In genomic region chr3:185555948-185556347, GRCh38 we compare ENCODE assay signal across 22 cellular contexts. TPM values are rescaled to one million over a fixed set of nuclear protein-coding genes. Genes with fewer than 3 reads are reported as not detected.
DNase-seq lines count a peak whose midpoint lies in the region; ATAC-seq, FAIRE-seq and TF ChIP-seq lines count a peak whose summit lies in the region.
"Had no signal": no experiment of that assay in that cellular context is flagged by ENCODE, and none has a peak within 500 bp of the region (broad histone marks: within the 10 kb centered on the region; RNA-seq: fewer than 3 reads in every experiment).

No MANE protein-coding gene starts in this region.

- no peak for ATAC-seq in RWPE2 (ENCODE audit: low read depth)
- ATAC-seq in lower lobe of right lung: no peak
- ATAC-seq in HG03457 (IDR thresholded peaks at IDR 0.05; ENCODE audit: unreplicated experiment): no peak
- ATAC-seq: GM23338 had no signal

- TF ChIP-seq EP300 in stomach (IDR thresholded peaks at IDR 0.05): no peak

- H3K4me1 ChIP-seq in RWPE2 (ENCODE audit: insufficient read depth, poor library complexity, severe bottlenecking): peaks cover 33% of the 10 kb centered on the region
- peaks cover 13% of the 10 kb centered on the region for H3K4me1 ChIP-seq in lower lobe of right lung
- H3K4me1 ChIP-seq in stomach: peaks cover 2 to 17% (median 8%) of the 10 kb centered on the region in 4 donors
- H3K4me1 ChIP-seq: BE2C had no signal

- H3K9me3 ChIP-seq in RWPE2 (ENCODE audit: severe bottlenecking): no peaks in the 10 kb centered on the region
- peaks cover 3% of the 10 kb centered on the region for H3K9me3 ChIP-seq in lower lobe of right lung
- H3K9me3 ChIP-seq in stomach: no peaks in the 10 kb centered on the region
- H3K9me3 ChIP-seq: BE2C, Caco-2, SJCRH30 had no signal

- no peak for FAIRE-seq in urothelium cell line (lab: Jason Lieb, UNC)
- FAIRE-seq: A204.1, GM12891 had no signal

- DNase-seq in RWPE2 (ENCODE audit: low spot score) (no peak), lower lobe of right lung (no peak), stomach (no peak), urothelium cell line (ENCODE audit: low spot score) (no peak)
- no peak for DNase-seq in activated CD4-positive, alpha-beta memory T cell treated with anti-CD3 and anti-CD28 coated beads for 36 hours
- DNase-seq: BE2C; Caco-2; CD4-positive, alpha-beta T cell; HCEC 1CT; NCI-H1417; NCI-H187; NCI-H2227 treated with DMSO at 0.1 percent for 48 hours; NCI-H510A treated with DMSO at 0.1 percent for 48 hours; NCI-H774; OCI-M1; RPMI8226; SJCRH30 had no signal

- no peaks in the 10 kb centered on the region for H3K36me3 Mint-ChIP-seq in activated CD4-positive, alpha-beta memory T cell treated with anti-CD3 and anti-CD28 coated beads for 36 hours

- H3K27ac Mint-ChIP-seq in activated CD4-positive, alpha-beta memory T cell treated with anti-CD3 and anti-CD28 coated beads for 36 hours: no peak overlapping the region
- H3K27ac Mint-ChIP-seq: CD4-positive, alpha-beta T cell; GM23338 had no signal

- H3K9me3 Mint-ChIP-seq in activated CD4-positive, alpha-beta memory T cell treated with anti-CD3 and anti-CD28 coated beads for 36 hours: no peaks in the 10 kb centered on the region
- H3K9me3 Mint-ChIP-seq: CD4-positive, alpha-beta T cell; GM23338 had no signal

- CTCF ChIA-PET in activated CD4-positive, alpha-beta memory T cell treated with anti-CD3 and anti-CD28 coated beads for 36 hours (lab: Charles Lee): no interaction called here

- H3K4me3 Mint-ChIP-seq in activated CD4-positive, alpha-beta memory T cell treated with anti-CD3 and anti-CD28 coated beads for 36 hours: no peak overlapping the region
- H3K4me3 Mint-ChIP-seq: CD4-positive, alpha-beta T cell; GM23338 had no signal

- H3K36me3 ChIP-seq in RWPE2 (ENCODE audit: low read depth) (no peaks in the 10 kb centered on the region), lower lobe of right lung (no peaks in the 10 kb centered on the region), stomach (no peaks in the 10 kb centered on the region)
- H3K36me3 ChIP-seq: BE2C, SJCRH30 had no signal

- H3K27me3 Mint-ChIP-seq in activated CD4-positive, alpha-beta memory T cell treated with anti-CD3 and anti-CD28 coated beads for 36 hours: peaks cover 4% of the 10 kb centered on the region

- no peak for TF ChIP-seq POLR2A in stomach (IDR thresholded peaks at IDR 0.05)

- H3K27me3 ChIP-seq in RWPE2 (ENCODE audit: insufficient read depth, poor library complexity, severe bottlenecking) (no peaks in the 10 kb centered on the region), lower lobe of right lung (ENCODE audit: low read depth) (no peaks in the 10 kb centered on the region), stomach (peaks cover 0 to 16% (median 0%) of the 10 kb centered on the region in 3 donors)
- H3K27me3 ChIP-seq: BE2C, SJCRH30 had no signal

- POLR2A ChIA-PET in activated CD4-positive, alpha-beta memory T cell treated with anti-CD3 and anti-CD28 coated beads for 36 hours (lab: Charles Lee): no interaction called here

- peaks cover 15% of the 10 kb centered on the region for H3K4me1 Mint-ChIP-seq in activated CD4-positive, alpha-beta memory T cell treated with anti-CD3 and anti-CD28 coated beads for 36 hours (ENCODE audit: low read depth)

- TF ChIP-seq CTCF in C4-2B (conservative IDR thresholded peaks at IDR 0.05) (no peak), RWPE2 (IDR thresholded peaks at IDR 0.05; ENCODE audit: poor library complexity, severe bottlenecking) (no peak), lower lobe of right lung (IDR thresholded peaks at IDR 0.05) (no peak), stomach (IDR thresholded peaks at IDR 0.05) (no peak)

- intact Hi-C loops in lower lobe of right lung (cut with DNase I): no loop called here
- intact Hi-C loops in stomach (cut with DNase I; ENCODE audit: low total_unique reads): no loop called here
- intact Hi-C loops in activated CD4-positive, alpha-beta memory T cell treated with anti-CD3 and anti-CD28 coated beads for 36 hours (cut with micrococcal nuclease): no loop called here

- H3K4me3 ChIP-seq in RWPE2 (ENCODE audit: severe bottlenecking) (no peak overlapping the region), lower lobe of right lung (no peak overlapping the region), stomach (no peak overlapping the region)
- H3K4me3 ChIP-seq: GM23338, SJCRH30 had no signal

- H3K27ac ChIP-seq in C4-2B (peak overlapping the region; percentile 42), RWPE2 (ENCODE audit: poor library complexity, severe bottlenecking) (peak overlapping the region; percentile 6), lower lobe of right lung (peak overlapping the region; percentile 46), stomach (peak overlapping the region; percentile 88 to 93 (median 90))
- H3K27ac ChIP-seq: SJCRH30 had no signal

RNA-seq across cellular contexts. Expression of gene LIPH, which starts 3.6 kb away (rescaled TPM):
- total RNA-seq in lower lobe of right lung: 29.7 TPM
- 100 to 1,000 TPM in 1 of 5 donors, 10 to 100 TPM in 3, 1 to 10 TPM in 1; 4.3 to 257 (median 60.0) TPM for total RNA-seq in stomach
- polyA plus RNA-seq in stomach: 10 to 100 TPM in 2 of 3 donors, 1 to 10 TPM in 1; 8.5 to 18.2 (median 15.1) TPM
- total RNA-seq in activated CD4-positive, alpha-beta memory T cell treated with anti-CD3 and anti-CD28 coated beads for 36 hours: not detected
- total RNA-seq: CD4-positive, alpha-beta T cell had no signal

RNA-seq across cellular contexts. Expression of gene SENP2, which starts 30.1 kb away (rescaled TPM):
- total RNA-seq in lower lobe of right lung (36.5 TPM), stomach (100 to 1,000 TPM in 1 of 5 donors, 10 to 100 TPM in 3, 1 to 10 TPM in 1; 2.3 to 146 (median 17.1) TPM)
- 10 to 100 TPM in 1 of 3 donors, 1 to 10 TPM in 2; 5.2 to 16.0 (median 8.7) TPM for polyA plus RNA-seq in stomach
- total RNA-seq in activated CD4-positive, alpha-beta memory T cell treated with anti-CD3 and anti-CD28 coated beads for 36 hours: 10 to 100 TPM; 29.2 to 29.6 TPM

RNA-seq across cellular contexts. Expression of gene TMEM41A, which starts 57.1 kb away (rescaled TPM):
- total RNA-seq in lower lobe of right lung (24.0 TPM), stomach (10 to 100 TPM in 4 of 5 donors, 1 to 10 TPM in 1; 5.8 to 54.3 (median 23.2) TPM)
- 1 to 10 TPM; 5.7 to 8.9 (median 6.7) TPM for polyA plus RNA-seq in stomach
- total RNA-seq in activated CD4-positive, alpha-beta memory T cell treated with anti-CD3 and anti-CD28 coated beads for 36 hours: 10 to 100 TPM; 16.2 to 16.8 TPM

Comparison
In these comparisons a context has a peak if more than half of its experiments do, and no peak if none do; other contexts are left out.
1. H3K27ac ChIP-seq: peak in every context shown above with its lines; median percentile 90 in stomach; 46 in lower lobe of right lung; 42 in C4-2B; 6 in RWPE2.
2. RNA of gene LIPH, which starts 3.6 kb away (total RNA-seq): 4.3 to 257 TPM in stomach and 29.7 TPM in lower lobe of right lung (single experiment); not detected in activated CD4-positive, alpha-beta memory T cell treated with anti-CD3 and anti-CD28 coated beads for 36 hours; every median in the first group is over 4 times any median in the second.